ENCODE assay signal across 23 cellular contexts in the genomic region with DNA sequence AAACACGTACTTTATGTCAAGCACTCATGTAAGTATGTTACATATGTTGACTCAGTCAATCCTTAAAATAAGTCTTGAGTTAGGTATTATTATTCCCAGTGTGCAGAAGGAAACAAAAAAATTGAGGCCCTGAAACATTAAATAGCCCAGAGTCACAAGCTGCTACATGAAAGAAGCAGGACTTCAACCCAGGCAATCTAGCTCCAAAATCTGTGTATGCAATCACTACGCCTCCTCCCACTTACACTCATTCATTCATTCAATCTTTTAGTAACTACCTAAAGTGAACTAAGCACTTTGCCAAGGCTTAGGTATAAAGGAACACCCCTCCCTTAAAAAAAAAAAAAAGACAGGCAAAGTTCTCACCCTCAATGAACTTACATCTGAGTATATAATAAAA. TPM values are rescaled to one million over a fixed set of nuclear protein-coding genes. Genes with fewer than 3 reads are reported as not detected.
A peak's percentile ranks its signal among the peaks of the same experiment; 100 is the strongest.
DNase-seq lines count a peak whose midpoint lies in the region; ATAC-seq, FAIRE-seq and TF ChIP-seq lines count a peak whose summit lies in the region.
"Had no signal": no experiment of that assay in that cellular context is flagged by ENCODE, and none has a peak within 500 bp of the region (broad histone marks: within the 10 kb centered on the region; RNA-seq: fewer than 3 reads in every experiment).

No MANE protein-coding gene starts in this region.

- H3K4me1 Mint-ChIP-seq in activated CD4-positive, alpha-beta T cell treated with anti-CD3 and anti-CD28 coated beads, Interleukin-2, amount 10 ng/mL, durations not matched to agents 24 days and 14 days: peaks cover 40% of the 10 kb centered on the region
- H3K4me1 Mint-ChIP-seq in naive thymus-derived CD8-positive, alpha-beta T cell: peaks cover 0 to 15% (median 5%) of the 10 kb centered on the region in 4 donors

- H3K9ac ChIP-seq in adipocyte (ENCODE audit: low read length): peak overlapping the region; percentile 49
- no peak overlapping the region for H3K9ac ChIP-seq in fibroblast of lung (ENCODE audit: insufficient read depth, low read length)
- no peak overlapping the region for H3K9ac ChIP-seq in smooth muscle cell (ENCODE audit: low read depth)
- H3K9ac ChIP-seq: BLaER1 had no signal

- no peak for ATAC-seq in GM18867 (IDR thresholded peaks at IDR 0.05; ENCODE audit: unreplicated experiment)
- no peak for ATAC-seq in naive thymus-derived CD8-positive, alpha-beta T cell

- 97% methylated on average over 2 of the region's 2 CpGs for WGBS in smooth muscle cell (ENCODE audit: low lambda C conversion rate)

- no peak for TF ChIP-seq POLR2A in GM12892 (IDR thresholded peaks at IDR 0.05; ENCODE audit: low read depth, low read length)

- H3K4me3 ChIP-seq in adipocyte (ENCODE audit: low read length) (no peak overlapping the region), fibroblast of lung (replicated peaks in 1 of 4; ENCODE audit: control extremely low read depth in 1 of 4, insufficient read depth in 1 of 4, low read depth in 3 of 4, low read length in 4 of 4) (no peak overlapping the region), smooth muscle cell (no peak overlapping the region)
- H3K4me3 ChIP-seq: BLaER1, PC-9, SJSA1 had no signal

- peaks cover 27% of the 10 kb centered on the region for H3K4me1 ChIP-seq in adipocyte (ENCODE audit: control insufficient read depth, insufficient read depth, low read length)
- H3K4me1 ChIP-seq in fibroblast of lung (ENCODE audit: control insufficient read depth, extremely low read depth, insufficient read depth, low read length): peaks cover 7% of the 10 kb centered on the region
- H3K4me1 ChIP-seq in smooth muscle cell (ENCODE audit: low read depth): peaks cover 6% of the 10 kb centered on the region

- peaks cover 88% of the 10 kb centered on the region for H3K79me2 ChIP-seq in fibroblast of lung (ENCODE audit: control insufficient read depth, insufficient read depth, low read length)
- peaks cover 18% of the 10 kb centered on the region for H3K79me2 ChIP-seq in smooth muscle cell (ENCODE audit: low read depth)

- H3K27ac Mint-ChIP-seq in activated CD4-positive, alpha-beta T cell treated with anti-CD3 and anti-CD28 coated beads, Interleukin-2, amount 10 ng/mL, durations not matched to agents 24 days and 14 days: no peak overlapping the region
- H3K27ac Mint-ChIP-seq in naive thymus-derived CD8-positive, alpha-beta T cell: no peak overlapping the region

- no peaks in the 10 kb centered on the region for H4K20me1 ChIP-seq in fibroblast of lung (ENCODE audit: control insufficient read depth, extremely low read depth, insufficient read depth, low read length)
- H4K20me1 ChIP-seq in smooth muscle cell (ENCODE audit: low read depth): no peaks in the 10 kb centered on the region
- H4K20me1 ChIP-seq: BLaER1 had no signal

- no peaks in the 10 kb centered on the region for H3K27me3 Mint-ChIP-seq in activated CD4-positive, alpha-beta T cell treated with anti-CD3 and anti-CD28 coated beads, Interleukin-2, amount 10 ng/mL, durations not matched to agents 24 days and 14 days
- no peaks in the 10 kb centered on the region for H3K27me3 Mint-ChIP-seq in naive thymus-derived CD8-positive, alpha-beta T cell
- H3K27me3 Mint-ChIP-seq: CD8-positive, alpha-beta memory T cell had no signal

- no peaks in the 10 kb centered on the region for H3F3A ChIP-seq in smooth muscle cell (ENCODE audit: low read depth)

- no peaks in the 10 kb centered on the region for H3K9me3 ChIP-seq in adipocyte (ENCODE audit: control insufficient read depth, low read length)
- no peaks in the 10 kb centered on the region for H3K9me3 ChIP-seq in fibroblast of lung (ENCODE audit: control insufficient read depth, insufficient read depth, low read depth, low read length)
- H3K9me3 ChIP-seq in smooth muscle cell (replicated peaks; ENCODE audit: low read depth): no peaks in the 10 kb centered on the region
- H3K9me3 ChIP-seq: SJSA1 had no signal

- no peak for TF ChIP-seq CTCF in fibroblast of lung (conservative IDR thresholded peaks at IDR 0.05 in 1 of 2, IDR thresholded peaks at IDR 0.05 in 1 of 2; ENCODE audit: low read depth in 1 of 2, low read length in 2 of 2)
- no peak for TF ChIP-seq CTCF in smooth muscle cell (IDR thresholded peaks at IDR 0.05; ENCODE audit: borderline replicate concordance, insufficient read depth, poor library complexity, severe bottlenecking)

- H2AFZ ChIP-seq in fibroblast of lung (ENCODE audit: low read length) (no peak overlapping the region), smooth muscle cell (ENCODE audit: low read depth) (no peak overlapping the region)
- H2AFZ ChIP-seq: PC-9 had no signal

- no peak overlapping the region for H3K4me2 ChIP-seq in fibroblast of lung (ENCODE audit: extremely low read depth, insufficient read depth, low read length)
- H3K4me2 ChIP-seq in smooth muscle cell: no peak overlapping the region
- H3K4me2 ChIP-seq: BLaER1, PC-9 had no signal

- peak overlapping the region; percentile 35 for H3K27ac ChIP-seq in fibroblast of lung (ENCODE audit: insufficient read depth, low read length)
- H3K27ac ChIP-seq in smooth muscle cell (ENCODE audit: low read depth): peak overlapping the region; percentile 66
- H3K27ac ChIP-seq: BLaER1, PC-9, SJSA1 had no signal

- H3K9me3 Mint-ChIP-seq in activated CD4-positive, alpha-beta T cell treated with anti-CD3 and anti-CD28 coated beads, Interleukin-2, amount 10 ng/mL, durations not matched to agents 24 days and 14 days: no peaks in the 10 kb centered on the region
- H3K9me3 Mint-ChIP-seq in naive thymus-derived CD8-positive, alpha-beta T cell: no peaks in the 10 kb centered on the region
- H3K9me3 Mint-ChIP-seq: CD8-positive, alpha-beta memory T cell had no signal

- H3K36me3 ChIP-seq in adipocyte (ENCODE audit: control insufficient read depth, insufficient read depth, low read length, severe bottlenecking) (no peaks in the 10 kb centered on the region), fibroblast of lung (ENCODE audit: control insufficient read depth, insufficient read depth, low read length) (no peaks in the 10 kb centered on the region), smooth muscle cell (ENCODE audit: low read depth) (no peaks in the 10 kb centered on the region)
- H3K36me3 ChIP-seq: BLaER1 had no signal

- no peak overlapping the region for H3K4me3 Mint-ChIP-seq in activated CD4-positive, alpha-beta T cell treated with anti-CD3 and anti-CD28 coated beads, Interleukin-2, amount 10 ng/mL, durations not matched to agents 24 days and 14 days
- no peak overlapping the region for H3K4me3 Mint-ChIP-seq in naive thymus-derived CD8-positive, alpha-beta T cell
- H3K4me3 Mint-ChIP-seq: CD8-positive, alpha-beta memory T cell had no signal

- peak; percentile 17 for DNase-seq in activated CD4-positive, alpha-beta T cell treated with anti-CD3 and anti-CD28 coated beads, Interleukin-2, amount 10 ng/mL, durations not matched to agents 24 days and 14 days
- DNase-seq in activated CD4-positive, alpha-beta T cell treated with anti-CD3 and anti-CD28 coated beads for 4 hours: no peak
- no peak for DNase-seq in adipocyte (ENCODE audit: low read depth)
- DNase-seq in fibroblast of lung (ENCODE audit: low read depth in 2 of 2): no peak
- no peak for DNase-seq in smooth muscle cell (lab: John Stamatoyannopoulos, UW; ENCODE audit: unreplicated experiment)
- DNase-seq in GM12892 (ENCODE audit: insufficient read length): no peak
- no peak for DNase-seq in naive thymus-derived CD8-positive, alpha-beta T cell
- DNase-seq: 8988T; CD8-positive, alpha-beta memory T cell; DMS79; GOT3; KG1; NCI-H1092; NCI-H146; NCI-H2081; NCI-H510A; NCI-H82; PC-9 had no signal

- intact Hi-C loops in activated CD4-positive, alpha-beta T cell treated with anti-CD3 and anti-CD28 coated beads, Interleukin-2, amount 10 ng/mL, durations not matched to agents 24 days and 14 days (cut with micrococcal nuclease): no loop called here

- H3K36me3 Mint-ChIP-seq in activated CD4-positive, alpha-beta T cell treated with anti-CD3 and anti-CD28 coated beads, Interleukin-2, amount 10 ng/mL, durations not matched to agents 24 days and 14 days (ENCODE audit: low read depth): peaks cover 11% of the 10 kb centered on the region
- H3K36me3 Mint-ChIP-seq in naive thymus-derived CD8-positive, alpha-beta T cell: no peaks in the 10 kb centered on the region

- H3K27me3 ChIP-seq in adipocyte (replicated peaks; ENCODE audit: control insufficient read depth, insufficient read depth, low read length): no peaks in the 10 kb centered on the region
- no peaks in the 10 kb centered on the region for H3K27me3 ChIP-seq in fibroblast of lung (ENCODE audit: control insufficient read depth, insufficient read depth, low read length)
- H3K27me3 ChIP-seq in smooth muscle cell (ENCODE audit: low read depth): no peaks in the 10 kb centered on the region
- H3K27me3 ChIP-seq: BLaER1, SJSA1 had no signal

- POLR2A ChIA-PET in naive thymus-derived CD8-positive, alpha-beta T cell (lab: Charles Lee): no interaction called here

- no peak for FAIRE-seq in GM12892 (lab: Jason Lieb, UNC)
- FAIRE-seq: D721Med, GM18507 had no signal

RNA-seq across cellular contexts. Expression of gene ARHGAP18, which starts 9.3 kb away (rescaled TPM):
- total RNA-seq in activated CD4-positive, alpha-beta T cell treated with anti-CD3 and anti-CD28 coated beads, Interleukin-2, amount 10 ng/mL, durations not matched to agents 24 days and 14 days: 3.2 and 3.8 TPM in 2 replicates
- total RNA-seq in fibroblast of lung (22.9 and 38.3 TPM in 2 replicates), smooth muscle cell (9.6 and 10.7 TPM in 2 replicates)
- polyA plus RNA-seq in fibroblast of lung (18.6 and 46.7 TPM in 2 replicates), smooth muscle cell (3.2 and 3.5 TPM in 2 replicates)
- polyA plus RNA-seq in fibroblast of lung (2012): 14.3 and 45.8 TPM in 2 replicates
- 4.2 and 19.6 TPM in 2 replicates for polyA minus RNA-seq in fibroblast of lung (ENCODE audit: low replicate concordance)
- polyA plus RNA-seq in GM12892 (2012; ENCODE audit: missing spikeins): 17.3 TPM
- 1 to 10 TPM; 1.4 to 2.3 TPM for total RNA-seq in naive thymus-derived CD8-positive, alpha-beta T cell
- polyA plus RNA-seq in naive thymus-derived CD8-positive, alpha-beta T cell: 1 to 10 TPM in 1 of 3 donors, under 1 TPM in 2; 0.64 to 2.4 (median 0.73) TPM
